Comparison of ENCODE assay signal across 8 cellular contexts in genomic region chr6:70369332-70369950, GRCh38. TPM values are rescaled to one million over a fixed set of nuclear protein-coding genes. Genes with fewer than 3 reads are reported as not detected.
DNase-seq lines count a peak whose midpoint lies in the region; ATAC-seq and TF ChIP-seq lines count a peak whose summit lies in the region.

No MANE protein-coding gene starts in this region.

- 20% methylated on average over 5 of the region's 5 CpGs for WGBS in thyroid gland, 2 donors

- DNase-seq in DMS79 (lab: John Stamatoyannopoulos, UW) (peak; percentile 2), HuH-7 (ENCODE audit: low spot score) (peak; percentile 50), Peyer's patch (peak; percentile 23 to 80 (median 71)), activated T-helper 1 cell treated with Interleukin-2 at 50 U/mL for 16 hours (ENCODE audit: low read depth) (peak; percentile 25), fibroblast of the aortic adventitia (ENCODE audit: low read depth) (peak; percentile 72), nucleus accumbens (lab: John Stamatoyannopoulos, UW) (peak in 48 of 56 donors; percentile 1 to 75 (median 28)), thyroid gland (peak; percentile 41 to 45)

- TF ChIP-seq POLR2A in Peyer's patch (IDR thresholded peaks at IDR 0.05) (no peak), thyroid gland (IDR thresholded peaks at IDR 0.05) (no peak)

- H3K27ac ChIP-seq in Peyer's patch (no peak overlapping the region), thyroid gland (no peak overlapping the region)

- H3K9me3 ChIP-seq in Peyer's patch (no peaks in the 10 kb centered on the region), thyroid gland (no peaks in the 10 kb centered on the region)

- H3K27me3 ChIP-seq in Peyer's patch (no peaks in the 10 kb centered on the region), thyroid gland (no peaks in the 10 kb centered on the region)

- ATAC-seq in GM21447 (IDR thresholded peaks at IDR 0.05; ENCODE audit: unreplicated experiment), result peak; percentile 80

- intact Hi-C loops in thyroid gland (cut with DNase I), result no loop called here

- TF ChIP-seq CTCF in Peyer's patch (IDR thresholded peaks at IDR 0.05) (peak; percentile 51 to 90 (median 85)), fibroblast of the aortic adventitia (IDR thresholded peaks at IDR 0.05; ENCODE audit: insufficient read depth, low read length) (peak; percentile 99), thyroid gland (IDR thresholded peaks at IDR 0.05) (peak; percentile 43 to 86 (median 64))

- H3K4me1 ChIP-seq in Peyer's patch (peaks cover 0 to 3% (median 0%) of the 10 kb centered on the region in 4 donors), thyroid gland (no peaks in the 10 kb centered on the region)

- H3K4me3 ChIP-seq in Peyer's patch, result no peak overlapping the region
- H3K4me3 ChIP-seq in fibroblast of the aortic adventitia (ENCODE audit: low read depth, low read length), result no peak overlapping the region
- H3K4me3 ChIP-seq in thyroid gland (replicated peaks in 1 of 3), result no peak overlapping the region

- H3K36me3 ChIP-seq in Peyer's patch (no peaks in the 10 kb centered on the region), thyroid gland (no peaks in the 10 kb centered on the region)

RNA-seq across cellular contexts. Expression of gene FAM135A, which starts 43.9 kb away (rescaled TPM):
- total RNA-seq in Peyer's patch (10 to 100 TPM; 51.2 to 93.6 (median 82.5) TPM), fibroblast of the aortic adventitia (ENCODE audit: low replicate concordance) (15.4 and 21.0 TPM in 2 replicates), thyroid gland (10 to 100 TPM; 17.0 to 42.9 (median 27.3) TPM)

Comparison
In these comparisons a context has a peak if more than half of its experiments do, and no peak if none do; other contexts are left out.
1. DNase-seq: peak in every context shown above with its lines; median percentile 72 in fibroblast of the aortic adventitia; 71 in Peyer's patch; 50 in HuH-7; 43 in thyroid gland; 28 in nucleus accumbens; 25 in activated T-helper 1 cell treated with Interleukin-2 at 50 U/mL for 16 hours; 2 in DMS79.